In genomic region chr15:64461577-64462162, GRCh38 we compare ENCODE assay signal across 7 cellular contexts.
DNase-seq lines count a peak whose midpoint lies in the region; ATAC-seq and FAIRE-seq lines count a peak whose summit lies in the region.

No MANE protein-coding gene starts in this region.

- peak overlapping the region; percentile 88 for H3K4me3 ChIP-seq in adipocyte (ENCODE audit: low read length)

- DNase-seq in GM19239 (ENCODE audit: insufficient read length, low spot score) (peak; percentile 42), NCI-H2227 (lab: John Stamatoyannopoulos, UW; ENCODE audit: unreplicated experiment) (peak; percentile 80), adipocyte (ENCODE audit: low read depth) (peak; percentile 40), hepatic stellate cell (ENCODE audit: low spot score) (peak; percentile 35), putamen (ENCODE audit: low spot score) (peak; percentile 44), DMS 273 treated with DMSO at 0.1 percent for 48 hours (lab: John Stamatoyannopoulos, UW) (no peak)

- H3K9me3 ChIP-seq in adipocyte (ENCODE audit: control insufficient read depth, low read length) = no peaks in the 10 kb centered on the region

- no peaks in the 10 kb centered on the region for H3K27me3 ChIP-seq in adipocyte (replicated peaks; ENCODE audit: control insufficient read depth, insufficient read depth, low read length)

- peaks cover 29% of the 10 kb centered on the region for H3K4me1 ChIP-seq in adipocyte (ENCODE audit: control insufficient read depth, insufficient read depth, low read length)

- ATAC-seq in GM18907 (IDR thresholded peaks at IDR 0.05; ENCODE audit: unreplicated experiment) = no peak

- peak overlapping the region; percentile 79 for H3K9ac ChIP-seq in adipocyte (ENCODE audit: low read length)

- no peak for FAIRE-seq in GM19239 (lab: Jason Lieb, UNC)

- peaks cover 8% of the 10 kb centered on the region for H3K36me3 ChIP-seq in adipocyte (ENCODE audit: control insufficient read depth, insufficient read depth, low read length, severe bottlenecking)
